In genomic region chr4:1927675-1928074, GRCh38 we compare ENCODE assay signal across 27 cellular contexts. TPM values are rescaled to one million over a fixed set of nuclear protein-coding genes. Genes with fewer than 3 reads are reported as not detected.
DNase-seq lines count a peak whose midpoint lies in the region; ATAC-seq and TF ChIP-seq lines count a peak whose summit lies in the region.
"Had no signal": no experiment of that assay in that cellular context is flagged by ENCODE, and none has a peak within 500 bp of the region (broad histone marks: within the 10 kb centered on the region; RNA-seq: fewer than 3 reads in every experiment).

No MANE protein-coding gene starts in this region.

- intact Hi-C loops in aorta (cut with DNase I), result no loop called here
- intact Hi-C loops in activated CD4-positive, alpha-beta T cell treated with anti-CD3 and anti-CD28 coated beads, Interleukin-2, amount 10 ng/mL, durations not matched to agents 24 days and 14 days (cut with micrococcal nuclease), result no loop called here

- H3K27ac Mint-ChIP-seq in activated CD4-positive, alpha-beta T cell treated with anti-CD3 and anti-CD28 coated beads, Interleukin-2, amount 10 ng/mL, durations not matched to agents 24 days and 14 days, result no peak overlapping the region
- H3K27ac Mint-ChIP-seq: activated CD8-positive, alpha-beta T cell treated with anti-CD3 and anti-CD28 coated beads for 36 hours; activated naive CD8-positive, alpha-beta T cell; CD4-positive, alpha-beta T cell had no signal

- H3K4me1 Mint-ChIP-seq in activated CD4-positive, alpha-beta T cell treated with anti-CD3 and anti-CD28 coated beads, Interleukin-2, amount 10 ng/mL, durations not matched to agents 24 days and 14 days, result peaks cover 10% of the 10 kb centered on the region
- H3K4me1 Mint-ChIP-seq: GM23338 had no signal

- H3K36me3 ChIP-seq in HEK293 (ENCODE audit: control insufficient read depth in 2 of 2, insufficient read depth in 1 of 2, low read length in 2 of 2) (peaks cover 0 to 75% of the 10 kb centered on the region in 2 experiments; a peak in 2 of 3 replicates), aorta (ENCODE audit: control insufficient read depth in 1 of 2, insufficient read depth in 2 of 2, low read length in 1 of 2) (peaks cover 0 to 7% of the 10 kb centered on the region in 2 donors), GM23248 (ENCODE audit: low read depth) (0 out of 2 replicates have a peak, but pooled peaks cover 5% of the 10 kb centered on the region)

- no peaks in the 10 kb centered on the region for H3K9me3 Mint-ChIP-seq in activated CD4-positive, alpha-beta T cell treated with anti-CD3 and anti-CD28 coated beads, Interleukin-2, amount 10 ng/mL, durations not matched to agents 24 days and 14 days
- H3K9me3 Mint-ChIP-seq: activated CD8-positive, alpha-beta T cell treated with anti-CD3 and anti-CD28 coated beads for 36 hours; CD4-positive, alpha-beta T cell; GM23338; IgD-negative memory B cell; neural crest cell had no signal

- H4K20me1 ChIP-seq in GM23248 (ENCODE audit: insufficient read depth), result no peaks in the 10 kb centered on the region

- no peak overlapping the region for H2AFZ ChIP-seq in GM23248
- H2AFZ ChIP-seq: GM23338 had no signal

- no peak overlapping the region for H3K9ac ChIP-seq in GM23248

- POLR2A ChIA-PET in HEK293 (lab: Yijun Ruan, JAX), result no interaction called here

- TF ChIP-seq CTCF in AG10803 (conservative IDR thresholded peaks at IDR 0.05; ENCODE audit: low read length), result no peak
- no peak for TF ChIP-seq CTCF in HEK293 (tag by site-specific recombination; IDR thresholded peaks at IDR 0.05)
- no peak for TF ChIP-seq CTCF in choroid plexus epithelial cell (conservative IDR thresholded peaks at IDR 0.05; ENCODE audit: low read depth, low read length)

- ATAC-seq in aorta (ENCODE audit: low FRiP score), result no peak
- ATAC-seq: activated CD8-positive, alpha-beta T cell treated with anti-CD3 and anti-CD28 coated beads for 36 hours; GM23338; sciatic nerve had no signal

- H3K9me2 ChIP-seq in GM23248 (ENCODE audit: insufficient read depth), result no peaks in the 10 kb centered on the region

- H3K27me3 ChIP-seq in aorta (ENCODE audit: control insufficient read depth in 1 of 2, insufficient read depth in 2 of 2, low read length in 1 of 2) (no peaks in the 10 kb centered on the region), GM23248 (replicated peaks; ENCODE audit: insufficient read depth) (no peaks in the 10 kb centered on the region)
- H3K27me3 ChIP-seq: suprapubic skin, upper lobe of right lung had no signal

- DNase-seq in AG10803 (ENCODE audit: low read depth) (peak; percentile 43), choroid plexus epithelial cell (ENCODE audit: low read depth) (peak; percentile 37), myocyte (ENCODE audit: low read depth) (peak; percentile 29), aorta (no peak), GM23248 (no peak)
- DNase-seq in activated CD4-positive, alpha-beta T cell treated with anti-CD3 and anti-CD28 coated beads, Interleukin-2, amount 10 ng/mL, durations not matched to agents 24 days and 14 days, result no peak
- DNase-seq: activated CD4-positive, alpha-beta T cell treated with anti-CD3 and anti-CD28 coated beads for 1 hour; AML-193; CD4-positive, alpha-beta T cell; cerebellar nuclear complex; mucosa of descending colon; NCI-H2081; NCI-H510A; posterior cingulate gyrus; stimulated activated naive CD4-positive, alpha-beta T cell; T-helper 2 cell; upper lobe of right lung had no signal

- peaks cover 50% of the 10 kb centered on the region for H3K36me3 Mint-ChIP-seq in activated CD4-positive, alpha-beta T cell treated with anti-CD3 and anti-CD28 coated beads, Interleukin-2, amount 10 ng/mL, durations not matched to agents 24 days and 14 days (ENCODE audit: low read depth)

- in situ Hi-C loops in GM23248 (cut with MboI), result no loop called here

- H3K27me3 Mint-ChIP-seq in activated CD4-positive, alpha-beta T cell treated with anti-CD3 and anti-CD28 coated beads, Interleukin-2, amount 10 ng/mL, durations not matched to agents 24 days and 14 days, result no peaks in the 10 kb centered on the region
- H3K27me3 Mint-ChIP-seq: activated CD8-positive, alpha-beta T cell treated with anti-CD3 and anti-CD28 coated beads for 36 hours; activated naive CD8-positive, alpha-beta T cell; CD4-positive, alpha-beta T cell; IgD-negative memory B cell had no signal

- CTCF ChIA-PET in HEK293 (lab: Yijun Ruan, JAX), result interaction anchor here (0.6 to 1.1 kb wide), 2 partner anchors 29 to 78 kb away, joined by 3 to 4 read pairs; no protein-coding TSS in a partner anchor

- no peak overlapping the region for H3K4me3 Mint-ChIP-seq in activated CD4-positive, alpha-beta T cell treated with anti-CD3 and anti-CD28 coated beads, Interleukin-2, amount 10 ng/mL, durations not matched to agents 24 days and 14 days
- H3K4me3 Mint-ChIP-seq: activated CD8-positive, alpha-beta T cell treated with anti-CD3 and anti-CD28 coated beads for 36 hours; activated naive CD8-positive, alpha-beta T cell; CD4-positive, alpha-beta T cell; GM23338; IgD-negative memory B cell; neural crest cell had no signal

- H3K79me2 ChIP-seq in GM23248 (ENCODE audit: insufficient read depth), result peaks cover 68% of the 10 kb centered on the region

- no peaks in the 10 kb centered on the region for H3K4me1 ChIP-seq in HEK293 (ENCODE audit: control insufficient read depth, insufficient read depth, low read length)
- H3K4me1 ChIP-seq in aorta (ENCODE audit: control insufficient read depth in 1 of 2, insufficient read depth in 2 of 2, low read length in 2 of 2), result no peaks in the 10 kb centered on the region
- H3K4me1 ChIP-seq in GM23248 (ENCODE audit: insufficient read depth), result no peaks in the 10 kb centered on the region
- H3K4me1 ChIP-seq: suprapubic skin, upper lobe of right lung had no signal

- WGBS in aorta, 2 donors, result 58 to 60% methylated on average over 3 of the region's 3 CpGs
- WGBS in GM23248 (ENCODE audit: low coverage in 1 of 2, low lambda C conversion rate in 2 of 2, missing lambda C conversion rate in 2 of 2), 2 experiments, result 92 to 96% methylated on average over 2 to 3 of the region's 3 CpGs

- H3K9me3 ChIP-seq in HEK293 (ENCODE audit: control insufficient read depth, insufficient read depth, low read depth, low read length) (no peaks in the 10 kb centered on the region), aorta (ENCODE audit: control insufficient read depth, low read length) (no peaks in the 10 kb centered on the region), GM23248 (ENCODE audit: low read depth) (no peaks in the 10 kb centered on the region)
- H3K9me3 ChIP-seq: mucosa of descending colon, suprapubic skin, upper lobe of right lung had no signal

- H3K27ac ChIP-seq in HEK293 (ENCODE audit: extremely low read depth, low read depth, low read length), result no peak overlapping the region
- no peak overlapping the region for H3K27ac ChIP-seq in aorta (ENCODE audit: low read depth in 1 of 2, low read length in 2 of 2)
- H3K27ac ChIP-seq in GM23248, result no peak overlapping the region
- H3K27ac ChIP-seq: SK-N-MC, suprapubic skin, upper lobe of right lung had no signal

- no peaks in the 10 kb centered on the region for H3F3A ChIP-seq in GM23248 (ENCODE audit: insufficient read depth)

- H3K4me3 ChIP-seq in AG10803 (ENCODE audit: low read length) (no peak overlapping the region), HEK293 (ENCODE audit: low read depth, low read length) (no peak overlapping the region), choroid plexus epithelial cell (ENCODE audit: low read depth, low read length) (no peak overlapping the region), aorta (ENCODE audit: low read length in 2 of 2) (no peak overlapping the region), GM23248 (no peak overlapping the region)
- H3K4me3 ChIP-seq: GM23338, lung, mucosa of descending colon, SK-N-MC, suprapubic skin, upper lobe of right lung had no signal

- no peak overlapping the region for H3K4me2 ChIP-seq in GM23248 (ENCODE audit: unreplicated experiment)
- H3K4me2 ChIP-seq: GM23338 had no signal

TF ChIP-seq in HEK293, 187 proteins besides CTCF, POLR2A, EP300 and RAD21 (continues in another document):
- TF ChIP-seq ZNF302 (tag by site-specific recombination; IDR thresholded peaks at IDR 0.05; ENCODE audit: low read depth), result no peak
- no peak for TF ChIP-seq ZBTB21 (tag by site-specific recombination; IDR thresholded peaks at IDR 0.05)
- no peak for TF ChIP-seq ZSCAN30 (tag by site-specific recombination; IDR thresholded peaks at IDR 0.05)
- no peak for TF ChIP-seq ZBTB8A (tag by site-specific recombination; IDR thresholded peaks at IDR 0.05)
- TF ChIP-seq MYNN (tag by site-specific recombination; IDR thresholded peaks at IDR 0.05; ENCODE audit: borderline replicate concordance), result peak; percentile 76; the same call in 1 of the 2 replicates
- TF ChIP-seq REST (tag by site-specific recombination; IDR thresholded peaks at IDR 0.05), result no peak

RNA-seq across cellular contexts. Expression of gene NSD2, which starts 56.5 kb away (rescaled TPM):
- total RNA-seq in myocyte (23.5 and 28.3 TPM in 2 replicates), aorta (10 to 100 TPM; 47.2 to 56.6 TPM)
- polyA plus RNA-seq in myocyte (2012), result 22.9 TPM
- polyA plus RNA-seq in aorta (10 to 100 TPM in 1 of 2 donors, 1 to 10 TPM in 1; 8.0 to 10.9 TPM), GM23248 (2016; fragmentation: Nextera tagmentation; extraction: Ambion mirVana) (19.1 and 20.1 TPM in 2 replicates)
- total RNA-seq in activated CD4-positive, alpha-beta T cell treated with anti-CD3 and anti-CD28 coated beads, Interleukin-2, amount 10 ng/mL, durations not matched to agents 24 days and 14 days, result 208 and 214 TPM in 2 replicates
- 32.4 and 41.0 TPM in 2 replicates for total RNA-seq in GM23248 (2014; rRNA removed; shearing (Covaris generic))

Comparison
In these comparisons a context has a peak if more than half of its experiments do, and no peak if none do; other contexts are left out.
1. DNase-seq: peak in AG10803 (single experiment), choroid plexus epithelial cell (single experiment) and myocyte (single experiment); none in aorta (0 of 2), activated CD4-positive, alpha-beta T cell treated with anti-CD3 and anti-CD28 coated beads, Interleukin-2, amount 10 ng/mL, durations not matched to agents 24 days and 14 days (single experiment) and GM23248 (single experiment).